38 cellular contexts compared by ENCODE assay signal in genomic region chr2:134911386-134911785, GRCh38.
"Had no signal": no experiment of that assay in that cellular context is flagged by ENCODE, and none has a peak within 500 bp of the region (broad histone marks: within the 10 kb centered on the region; RNA-seq: fewer than 3 reads in every experiment).

No MANE protein-coding gene starts in this region.

- H3K4me3 ChIP-seq: adrenal gland, body of pancreas, coronary artery, dorsolateral prefrontal cortex, esophagus muscularis mucosa, gastroesophageal sphincter, heart right ventricle had no signal

- H3K36me3 ChIP-seq: adrenal gland, esophagus muscularis mucosa, gastroesophageal sphincter, heart right ventricle, WERI-Rb-1 had no signal

- H3K27ac Mint-ChIP-seq: activated B cell treated with CpG ODN at 0.5 μM for 24 hours; activated CD8-positive, alpha-beta memory T cell treated with anti-CD3 and anti-CD28 coated beads, Interleukin-2, amount 10 ng/mL, durations not matched to agents 7 days and 5 days; activated CD8-positive, alpha-beta T cell treated with anti-CD3 and anti-CD28 coated beads, Interleukin-2, amount 10 ng/mL, durations not matched to agents 7 days and 5 days; activated naive CD4-positive, alpha-beta T cell treated with anti-CD3 and anti-CD28 coated beads for 36 hours; activated naive CD4-positive, alpha-beta T cell treated with anti-CD3 and anti-CD28 coated beads, Interleukin-2, amount 50 U/mL, for 24 hours; activated naive CD8-positive, alpha-beta T cell treated with anti-CD3 and anti-CD28 coated beads for 36 hours; activated naive CD8-positive, alpha-beta T cell treated with anti-CD3 and anti-CD28 coated beads, Interleukin-2, amount 50 U/mL, for 24 hours; activated T-helper 1 cell treated with anti-CD3 and anti-CD28 coated beads, Interleukin-12 subunit alpha, Interleukin-12 subunit beta, Interleukin-2, Interleukin-4 antibody, amounts not matched to agents 30 ng/mL and 10 ng/mL and 1 ng/mL, durations not matched to agents 14 hours and 24 hours and 36 hours; activated T-helper 2 cell treated with anti-CD3 and anti-CD28 coated beads, Interferon-gamma antibody, Interleukin-2, Interleukin-4, amounts not matched to agents 10 μg/mL and 5 μg/mL and 100 μg/mL, durations not matched to agents 14 hours and 24 hours and 36 hours; dendritic cell treated with granulocyte-macrophage colony-stimulating factor and Interleukin-4, amounts not matched to agents 40 ng/mL and 50 ng/mL, for 4 days; effector memory CD8-positive, alpha-beta T cell; T-cell; T-helper 1 cell treated with Interleukin-12 subunit alpha and Interleukin-12 subunit beta and Interleukin-4 antibody, amounts not matched to agents 30 μg/mL and 1 μg/mL, for 36 hours; T-helper 2 cell treated with Interferon-gamma antibody and Interleukin-4, amounts not matched to agents 5 μg/mL and 100 μg/mL, for 36 hours had no signal

- H3K27me3 ChIP-seq: adrenal gland, body of pancreas, dorsolateral prefrontal cortex, esophagus muscularis mucosa, gastroesophageal sphincter, heart right ventricle had no signal

- ATAC-seq: activated CD4-positive, CD25-positive, alpha-beta regulatory T cell treated with anti-CD3 and anti-CD28 coated beads, Interleukin-2, amount 50 U/mL, for 24 hours; activated CD8-positive, alpha-beta memory T cell treated with anti-CD3 and anti-CD28 coated beads, Interleukin-2, amount 10 ng/mL, durations not matched to agents 7 days and 5 days; activated CD8-positive, alpha-beta T cell treated with anti-CD3 and anti-CD28 coated beads, Interleukin-2, amount 10 ng/mL, durations not matched to agents 7 days and 5 days; activated naive CD8-positive, alpha-beta T cell treated with anti-CD3 and anti-CD28 coated beads, Interleukin-2, amount 50 U/mL, for 24 hours; body of pancreas; effector memory CD8-positive, alpha-beta T cell; gastroesophageal sphincter; heart right ventricle; T-cell had no signal

- H3K9me3 ChIP-seq: adrenal gland, body of pancreas had no signal

- H3K27me3 Mint-ChIP-seq: activated B cell treated with CpG ODN at 0.5 μM for 24 hours; activated naive CD4-positive, alpha-beta T cell treated with anti-CD3 and anti-CD28 coated beads, Interleukin-2, amount 50 U/mL, for 24 hours; activated naive CD8-positive, alpha-beta T cell treated with anti-CD3 and anti-CD28 coated beads for 36 hours; activated naive CD8-positive, alpha-beta T cell treated with anti-CD3 and anti-CD28 coated beads, Interleukin-2, amount 50 U/mL, for 24 hours; central memory CD8-positive, alpha-beta T cell; dendritic cell treated with granulocyte-macrophage colony-stimulating factor and Interleukin-4, amounts not matched to agents 40 ng/mL and 50 ng/mL, for 4 days; effector memory CD8-positive, alpha-beta T cell; T-cell had no signal

- H3K4me1 Mint-ChIP-seq: activated B cell treated with CpG ODN at 0.5 μM for 24 hours; activated naive CD8-positive, alpha-beta T cell treated with anti-CD3 and anti-CD28 coated beads for 36 hours; activated naive CD8-positive, alpha-beta T cell treated with anti-CD3 and anti-CD28 coated beads, Interleukin-2, amount 50 U/mL, for 24 hours; central memory CD8-positive, alpha-beta T cell; T-cell had no signal

- H3K4me1 ChIP-seq: adrenal gland, body of pancreas, esophagus muscularis mucosa, gastroesophageal sphincter, heart right ventricle had no signal

- H3K9me3 Mint-ChIP-seq: central memory CD8-positive, alpha-beta T cell; effector memory CD8-positive, alpha-beta T cell had no signal

- H3K27ac ChIP-seq: adrenal gland, body of pancreas, coronary artery, dorsolateral prefrontal cortex, esophagus muscularis mucosa, gastroesophageal sphincter, heart right ventricle, WERI-Rb-1 had no signal

- DNase-seq: activated B cell treated with CpG ODN at 0.5 μM for 24 hours; activated CD4-positive, alpha-beta T cell treated with anti-CD3 and anti-CD28 coated beads for 48 hours; activated CD4-positive, alpha-beta T cell treated with anti-CD3 and anti-CD28 coated beads, Interleukin-2, amount 50 U/mL, for 1 hour; activated CD4-positive, alpha-beta T cell treated with anti-CD3 and anti-CD28 coated beads, Interleukin-2, amount 50 U/mL, for 48 hours; activated CD8-positive, alpha-beta memory T cell treated with anti-CD3 and anti-CD28 coated beads, Interleukin-2, amount 10 ng/mL, durations not matched to agents 7 days and 5 days; activated CD8-positive, alpha-beta memory T cell treated with anti-CD3 and anti-CD28 coated beads, Interleukin-2, amount 50 U/mL, for 4 hours; activated CD8-positive, alpha-beta T cell treated with anti-CD3 and anti-CD28 coated beads, Interleukin-2, amount 10 ng/mL, durations not matched to agents 7 days and 5 days; activated effector memory CD4-positive, alpha-beta T cell treated with anti-CD3 and anti-CD28 coated beads, Interleukin-2, amount 50 U/mL, for 16 hours; activated naive CD4-positive, alpha-beta T cell treated with anti-CD3 and anti-CD28 coated beads for 36 hours; activated naive CD8-positive, alpha-beta T cell treated with anti-CD3 and anti-CD28 coated beads for 36 hours; activated naive CD8-positive, alpha-beta T cell treated with anti-CD3 and anti-CD28 coated beads, Interleukin-2, amount 50 U/mL, for 24 hours; activated T-cell treated with anti-CD3 and anti-CD28 coated beads, Interleukin-2, amount 50 U/mL, for 1 hour; activated T-cell treated with anti-CD3 and anti-CD28 coated beads, Interleukin-2, amount 50 U/mL, for 48 hours; adrenal gland; amygdala; aorta; body of pancreas; dorsolateral prefrontal cortex; effector CD4-positive, alpha-beta T cell; effector memory CD8-positive, alpha-beta T cell; erythroblast; foreskin melanocyte; heart right ventricle; SW 1271; T-cell; T1000; WERI-Rb-1 had no signal

- H3K4me3 Mint-ChIP-seq: activated B cell treated with CpG ODN at 0.5 μM for 24 hours; activated CD8-positive, alpha-beta memory T cell treated with anti-CD3 and anti-CD28 coated beads, Interleukin-2, amount 10 ng/mL, durations not matched to agents 7 days and 5 days; activated CD8-positive, alpha-beta T cell treated with anti-CD3 and anti-CD28 coated beads, Interleukin-2, amount 10 ng/mL, durations not matched to agents 7 days and 5 days; activated naive CD4-positive, alpha-beta T cell treated with anti-CD3 and anti-CD28 coated beads for 36 hours; activated naive CD4-positive, alpha-beta T cell treated with anti-CD3 and anti-CD28 coated beads, Interleukin-2, amount 50 U/mL, for 24 hours; activated naive CD8-positive, alpha-beta T cell treated with anti-CD3 and anti-CD28 coated beads for 36 hours; activated naive CD8-positive, alpha-beta T cell treated with anti-CD3 and anti-CD28 coated beads, Interleukin-2, amount 50 U/mL, for 24 hours; activated T-helper 1 cell treated with anti-CD3 and anti-CD28 coated beads, Interleukin-12 subunit alpha, Interleukin-12 subunit beta, Interleukin-2, Interleukin-4 antibody, amounts not matched to agents 30 ng/mL and 10 ng/mL and 1 ng/mL, durations not matched to agents 14 hours and 24 hours and 36 hours; central memory CD8-positive, alpha-beta T cell; dendritic cell treated with granulocyte-macrophage colony-stimulating factor and Interleukin-4, amounts not matched to agents 40 ng/mL and 50 ng/mL, for 4 days; effector memory CD8-positive, alpha-beta T cell; T-cell; T-helper 1 cell treated with Interleukin-12 subunit alpha and Interleukin-12 subunit beta and Interleukin-4 antibody, amounts not matched to agents 30 μg/mL and 1 μg/mL, for 36 hours; T-helper 2 cell treated with Interferon-gamma antibody and Interleukin-4, amounts not matched to agents 5 μg/mL and 100 μg/mL, for 36 hours had no signal
